Comparison of ENCODE assay signal across 23 cellular contexts in the genomic region with DNA sequence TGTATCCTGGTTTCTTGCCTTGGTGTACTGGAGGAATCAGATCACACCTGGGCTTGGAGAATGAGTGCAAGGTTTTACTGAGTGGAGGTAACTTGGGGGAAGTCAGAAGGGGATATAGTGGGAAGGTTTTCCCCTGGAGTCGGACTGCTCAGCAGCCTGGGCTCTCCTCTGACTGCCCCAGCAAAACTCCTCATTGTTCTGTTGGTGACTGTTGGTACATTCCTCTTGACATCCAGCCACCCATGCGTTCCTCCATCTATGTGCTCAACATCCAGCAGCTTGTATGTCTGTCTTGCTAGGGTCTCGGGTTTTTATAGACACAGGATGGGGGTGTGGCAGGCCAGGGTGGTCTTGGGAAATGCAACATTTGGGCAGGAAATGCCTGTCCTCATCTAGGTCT.
A peak's percentile ranks its signal among the peaks of the same experiment; 100 is the strongest.
DNase-seq lines count a peak whose midpoint lies in the region; ATAC-seq, FAIRE-seq and TF ChIP-seq lines count a peak whose summit lies in the region.
"Had no signal": no experiment of that assay in that cellular context is flagged by ENCODE, and none has a peak within 500 bp of the region (broad histone marks: within the 10 kb centered on the region; RNA-seq: fewer than 3 reads in every experiment).

No MANE protein-coding gene starts in this region.

- H3K4me3 ChIP-seq in HepG2 (replicated peaks in 1 of 3; ENCODE audit: insufficient read depth in 1 of 3, low read depth in 2 of 3, low read length in 3 of 3) (no peak overlapping the region), right lobe of liver (no peak overlapping the region), DND-41 (ENCODE audit: low read depth in 1 of 2, low read length in 2 of 2) (no peak overlapping the region), neural progenitor cell (no peak overlapping the region)
- H3K4me3 ChIP-seq: GM12878, GM23248, HAP-1 had no signal

- H3K9me3 ChIP-seq in HepG2 (ENCODE audit: low read length) (no peaks in the 10 kb centered on the region), right lobe of liver (no peaks in the 10 kb centered on the region), DND-41 (ENCODE audit: insufficient read depth, low read length, severe bottlenecking) (no peaks in the 10 kb centered on the region), neural progenitor cell (ENCODE audit: low read depth) (no peaks in the 10 kb centered on the region)
- H3K9me3 ChIP-seq: HAP-1 had no signal

- no peak overlapping the region for H2AFZ ChIP-seq in HepG2 (ENCODE audit: low read length)
- H2AFZ ChIP-seq in DND-41 (ENCODE audit: low read depth, low read length) = no peak overlapping the region
- H2AFZ ChIP-seq in neural progenitor cell (replicated peaks) = peak overlapping the region; percentile 42
- H2AFZ ChIP-seq: GM23248 had no signal

- TF ChIP-seq RAD21 in HepG2 (CRISPR knock-in tag; IDR thresholded peaks at IDR 0.05) = no peak

- in situ Hi-C loops in HepG2 (cut with HindIII; ENCODE audit: extremely low pct_ligation_motif_present, low pct_unique_long_range_greater_than_20kb) = no loop called here

- H3K27ac Mint-ChIP-seq in neural progenitor cell = peak overlapping the region; percentile 8
- H3K27ac Mint-ChIP-seq in stimulated activated naive B cell treated with anti-CD40 and anti-IgM and Interleukin-4, amounts not matched to agents 10 μg/mL and 1 μg/mL and 100 μg/mL, for 72 hours = peak overlapping the region; percentile 14
- no peak overlapping the region for H3K27ac Mint-ChIP-seq in activated CD4-positive, alpha-beta T cell treated with anti-CD3 and anti-CD28 coated beads for 36 hours
- H3K27ac Mint-ChIP-seq: B cell; CD4-positive, alpha-beta memory T cell; HFFc6 had no signal

- peaks cover 3% of the 10 kb centered on the region for H3K9me3 Mint-ChIP-seq in neural progenitor cell
- no peaks in the 10 kb centered on the region for H3K9me3 Mint-ChIP-seq in stimulated activated naive B cell treated with anti-CD40 and anti-IgM and Interleukin-4, amounts not matched to agents 10 μg/mL and 1 μg/mL and 100 μg/mL, for 72 hours
- H3K9me3 Mint-ChIP-seq in activated CD4-positive, alpha-beta T cell treated with anti-CD3 and anti-CD28 coated beads for 36 hours (ENCODE audit: low read depth) = no peaks in the 10 kb centered on the region
- H3K9me3 Mint-ChIP-seq: CD4-positive, alpha-beta memory T cell; HFFc6 had no signal

- FAIRE-seq in HepG2 (lab: Jason Lieb, UNC) = no peak
- FAIRE-seq: A204.1, GM12878, GM19239, H54 had no signal

- H3K36me3 ChIP-seq in HepG2 (replicated peaks in 1 of 2; ENCODE audit: control insufficient read depth in 1 of 2, insufficient read depth in 2 of 2, low read length in 2 of 2) (no peaks in the 10 kb centered on the region), right lobe of liver (no peaks in the 10 kb centered on the region), DND-41 (ENCODE audit: insufficient read depth, low read length) (no peaks in the 10 kb centered on the region), neural progenitor cell (no peaks in the 10 kb centered on the region)
- H3K36me3 ChIP-seq: HAP-1 had no signal

- TF ChIP-seq EP300 in HepG2 (IDR thresholded peaks at IDR 0.05; ENCODE audit: low read depth in 2 of 2, low read length in 2 of 2) (no peak), HepG2 (CRISPR knock-in tag; IDR thresholded peaks at IDR 0.05; ENCODE audit: borderline replicate concordance) (no peak)

- no peak for TF ChIP-seq POLR2A in HepG2 (IDR thresholded peaks at IDR 0.05; ENCODE audit: insufficient read depth in 1 of 2, low read depth in 2 of 2, low read length in 2 of 2)
- TF ChIP-seq POLR2A in right lobe of liver (IDR thresholded peaks at IDR 0.05) = no peak

- H3K4me2 ChIP-seq in HepG2 (ENCODE audit: low read depth, low read length) (no peak overlapping the region), DND-41 (ENCODE audit: insufficient read depth, low read length) (no peak overlapping the region), neural progenitor cell (no peak overlapping the region)

- CTCF ChIA-PET in HepG2 (lab: Yijun Ruan, JAX; ENCODE audit: low intra/inter-chr PET ratio, low total read pairs) = no interaction called here
- CTCF ChIA-PET in activated CD4-positive, alpha-beta T cell treated with anti-CD3 and anti-CD28 coated beads for 36 hours (lab: Charles Lee) = interaction anchor here (13.6 kb wide), 1 partner anchor 231 kb away, joined by 185 read pairs; no protein-coding TSS in a partner anchor

- no peak overlapping the region for H3K9ac ChIP-seq in HepG2 (ENCODE audit: insufficient read depth, low read depth, low read length)
- no peak overlapping the region for H3K9ac ChIP-seq in DND-41 (ENCODE audit: low read depth, low read length)
- H3K9ac ChIP-seq in neural progenitor cell = no peak overlapping the region
- H3K9ac ChIP-seq: GM23248 had no signal

- H3F3A ChIP-seq in neural progenitor cell (ENCODE audit: low read depth) = no peaks in the 10 kb centered on the region

- DNase-seq in HepG2 (ENCODE audit: low spot score) (no peak), right lobe of liver (no peak), DND-41 (peak; percentile 6), neural progenitor cell (ENCODE audit: low spot score) (no peak), left cardiac atrium (no peak)
- no peak for DNase-seq in stimulated activated naive B cell treated with anti-CD40 and anti-IgM and Interleukin-4, amounts not matched to agents 10 μg/mL and 1 μg/mL and 100 μg/mL, for 72 hours
- DNase-seq in activated CD4-positive, alpha-beta T cell treated with anti-CD3 and anti-CD28 coated beads for 36 hours = no peak
- DNase-seq: C1 segment of cervical spinal cord; Calu3; CD4-positive, alpha-beta memory T cell; COR-L47; EL; GDM1; GM23248; HFFc6 had no signal

- no peaks in the 10 kb centered on the region for H3K79me2 ChIP-seq in HepG2 (ENCODE audit: insufficient read depth, low read length)
- H3K79me2 ChIP-seq in DND-41 (ENCODE audit: insufficient read depth, low read length) = no peaks in the 10 kb centered on the region
- no peaks in the 10 kb centered on the region for H3K79me2 ChIP-seq in neural progenitor cell (ENCODE audit: low read depth)

- H3K27me3 ChIP-seq in HepG2 (ENCODE audit: control insufficient read depth in 1 of 2, insufficient read depth in 2 of 2, low read length in 2 of 2) (no peaks in the 10 kb centered on the region), right lobe of liver (no peaks in the 10 kb centered on the region), DND-41 (ENCODE audit: insufficient read depth, low read length, poor library complexity) (no peaks in the 10 kb centered on the region), neural progenitor cell (no peaks in the 10 kb centered on the region)

- WGBS in HepG2 (ENCODE audit: low lambda C conversion rate) = 43% methylated on average over 1 of the region's 3 CpGs
- 40% methylated on average over 1 of the region's 3 CpGs for WGBS in right lobe of liver (ENCODE audit: insufficient coverage, low coverage, low lambda C conversion rate, missing lambda C conversion rate)

- no peaks in the 10 kb centered on the region for H3K4me1 Mint-ChIP-seq in neural progenitor cell
- peaks cover 0 to 2% of the 10 kb centered on the region in 2 donors for H3K4me1 Mint-ChIP-seq in stimulated activated naive B cell treated with anti-CD40 and anti-IgM and Interleukin-4, amounts not matched to agents 10 μg/mL and 1 μg/mL and 100 μg/mL, for 72 hours
- no peaks in the 10 kb centered on the region for H3K4me1 Mint-ChIP-seq in activated CD4-positive, alpha-beta T cell treated with anti-CD3 and anti-CD28 coated beads for 36 hours
- H3K4me1 Mint-ChIP-seq: B cell; CD4-positive, alpha-beta memory T cell had no signal

- H4K20me1 ChIP-seq in HepG2 (ENCODE audit: insufficient read depth, low read length) = no peaks in the 10 kb centered on the region
- H4K20me1 ChIP-seq in DND-41 (ENCODE audit: insufficient read depth, low read length) = no peaks in the 10 kb centered on the region
- H4K20me1 ChIP-seq in neural progenitor cell (ENCODE audit: low read depth) = no peaks in the 10 kb centered on the region

- ATAC-seq in HepG2 (peak; percentile 54), right lobe of liver (no peak), DND-41 (ENCODE audit: insufficient read depth, low read depth) (no peak), left cardiac atrium (no peak), GM21423 (IDR thresholded peaks at IDR 0.05; ENCODE audit: unreplicated experiment) (no peak)
- ATAC-seq in stimulated activated naive B cell treated with anti-CD40 and anti-IgM and Interleukin-4, amounts not matched to agents 10 μg/mL and 1 μg/mL and 100 μg/mL, for 72 hours (replicated peaks) = no peak
- no peak for ATAC-seq in activated CD4-positive, alpha-beta T cell treated with anti-CD3 and anti-CD28 coated beads for 36 hours
- ATAC-seq: GM12878 had no signal

- H3K27me3 Mint-ChIP-seq in neural progenitor cell (ENCODE audit: insufficient read depth, low read depth) = no peaks in the 10 kb centered on the region
- H3K27me3 Mint-ChIP-seq in stimulated activated naive B cell treated with anti-CD40 and anti-IgM and Interleukin-4, amounts not matched to agents 10 μg/mL and 1 μg/mL and 100 μg/mL, for 72 hours = peaks cover 0 to 16% of the 10 kb centered on the region in 2 donors
- no peaks in the 10 kb centered on the region for H3K27me3 Mint-ChIP-seq in activated CD4-positive, alpha-beta T cell treated with anti-CD3 and anti-CD28 coated beads for 36 hours

- BruUV-seq in HepG2 (replicated peaks; lab: Mats Ljungman, UMichigan) = no TSS peak

- intact Hi-C loops in HepG2 (cut with micrococcal nuclease; ENCODE audit: unreplicated experiment) = no loop called here
- intact Hi-C loops in right lobe of liver (cut with DNase I) = no loop called here
- intact Hi-C loops in left cardiac atrium (cut with DNase I) = no loop called here
- intact Hi-C loops in activated CD4-positive, alpha-beta T cell treated with anti-CD3 and anti-CD28 coated beads for 36 hours (cut with DNase I, micrococcal nuclease) = no loop called here

- no peaks in the 10 kb centered on the region for H3K36me3 Mint-ChIP-seq in neural progenitor cell
- no peaks in the 10 kb centered on the region for H3K36me3 Mint-ChIP-seq in stimulated activated naive B cell treated with anti-CD40 and anti-IgM and Interleukin-4, amounts not matched to agents 10 μg/mL and 1 μg/mL and 100 μg/mL, for 72 hours
- no peaks in the 10 kb centered on the region for H3K36me3 Mint-ChIP-seq in activated CD4-positive, alpha-beta T cell treated with anti-CD3 and anti-CD28 coated beads for 36 hours (ENCODE audit: low read depth)
- H3K36me3 Mint-ChIP-seq: CD4-positive, alpha-beta memory T cell had no signal

- no peak for TF ChIP-seq CTCF in HepG2 (CRISPR knock-in tag; IDR thresholded peaks at IDR 0.05)
- no peak for TF ChIP-seq CTCF in right lobe of liver (IDR thresholded peaks at IDR 0.05)
- no peak for TF ChIP-seq CTCF in DND-41 (IDR thresholded peaks at IDR 0.05; ENCODE audit: borderline replicate concordance, extremely low read depth, low read length, poor library complexity, severe bottlenecking)
- no peak for TF ChIP-seq CTCF in neural progenitor cell (IDR thresholded peaks at IDR 0.05)

- H3K4me3 Mint-ChIP-seq in neural progenitor cell = no peak overlapping the region
- no peak overlapping the region for H3K4me3 Mint-ChIP-seq in stimulated activated naive B cell treated with anti-CD40 and anti-IgM and Interleukin-4, amounts not matched to agents 10 μg/mL and 1 μg/mL and 100 μg/mL, for 72 hours
- H3K4me3 Mint-ChIP-seq in activated CD4-positive, alpha-beta T cell treated with anti-CD3 and anti-CD28 coated beads for 36 hours = no peak overlapping the region
- H3K4me3 Mint-ChIP-seq: B cell; CD4-positive, alpha-beta memory T cell; HFFc6 had no signal

- peaks cover 2% of the 10 kb centered on the region for H3K4me1 ChIP-seq in HepG2 (ENCODE audit: insufficient read depth, low read length)
- H3K4me1 ChIP-seq in right lobe of liver = peaks cover 0 to 5% (median 0%) of the 10 kb centered on the region in 4 donors
- H3K4me1 ChIP-seq in DND-41 (ENCODE audit: insufficient read depth, low read length) = no peaks in the 10 kb centered on the region
- no peaks in the 10 kb centered on the region for H3K4me1 ChIP-seq in neural progenitor cell
- H3K4me1 ChIP-seq: HAP-1 had no signal

- POLR2A ChIA-PET in HepG2 (lab: Yijun Ruan, JAX) = no interaction called here
- POLR2A ChIA-PET in activated CD4-positive, alpha-beta T cell treated with anti-CD3 and anti-CD28 coated beads for 36 hours (lab: Charles Lee) = no interaction called here

- H3K27ac ChIP-seq in HepG2 (ENCODE audit: extremely low read length, insufficient read depth, low read length) = no peak overlapping the region
- no peak overlapping the region for H3K27ac ChIP-seq in right lobe of liver
- H3K27ac ChIP-seq in DND-41 (ENCODE audit: low read length) = no peak overlapping the region
- no peak overlapping the region for H3K27ac ChIP-seq in neural progenitor cell
- H3K27ac ChIP-seq: 22Rv1, GM23248 had no signal
